In the genomic region with DNA sequence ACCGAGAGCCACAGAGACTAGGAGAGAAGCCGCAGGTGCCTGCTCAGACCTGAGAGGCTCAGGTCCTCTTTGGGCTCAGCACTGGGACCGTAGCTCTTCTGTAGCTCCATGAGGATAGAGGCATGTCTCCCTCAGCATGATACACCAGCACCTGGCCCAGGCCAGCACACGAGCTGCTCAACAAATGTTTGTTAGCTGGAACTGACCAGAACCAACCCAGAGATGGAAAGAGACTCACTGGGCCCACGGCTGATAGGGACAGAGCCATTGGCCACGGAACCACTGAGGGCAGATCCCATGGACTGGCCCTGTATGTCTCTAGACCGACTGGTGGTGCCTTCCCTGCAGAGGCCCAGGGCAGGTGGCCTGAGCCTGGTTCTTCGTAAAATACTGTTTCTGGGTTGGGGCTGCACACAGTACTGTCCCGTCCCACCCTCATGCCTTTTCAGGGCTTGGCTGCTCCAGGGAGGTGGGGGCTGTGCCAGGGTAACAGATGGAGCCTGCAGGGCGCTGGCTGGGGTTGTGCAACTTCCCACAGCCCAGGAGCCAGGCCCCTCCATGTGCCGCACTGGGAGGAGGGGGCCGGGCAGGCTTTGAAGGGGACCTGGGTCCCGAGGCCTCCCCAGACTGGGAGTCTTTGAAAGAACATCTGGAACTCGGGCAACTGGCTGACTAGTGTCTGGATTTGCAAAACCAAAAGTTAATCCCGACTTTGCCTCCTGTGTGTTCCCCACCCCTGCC, we compare ENCODE assay signal across 10 cellular contexts. TPM values are rescaled to one million over a fixed set of nuclear protein-coding genes. Genes with fewer than 3 reads are reported as not detected.
DNase-seq lines count a peak whose midpoint lies in the region; ATAC-seq, FAIRE-seq and TF ChIP-seq lines count a peak whose summit lies in the region.
"Had no signal": no experiment of that assay in that cellular context is flagged by ENCODE, and none has a peak within 500 bp of the region (broad histone marks: within the 10 kb centered on the region; RNA-seq: fewer than 3 reads in every experiment).

No MANE protein-coding gene starts in this region.

- TF ChIP-seq CTCF in right atrium auricular region (IDR thresholded peaks at IDR 0.05): no peak
- no peak for TF ChIP-seq CTCF in endothelial cell of umbilical vein (IDR thresholded peaks at IDR 0.05; ENCODE audit: extremely low read depth in 1 of 2, insufficient read depth in 1 of 2, low read depth in 1 of 2, low read length in 2 of 2)
- TF ChIP-seq CTCF in upper lobe of right lung (IDR thresholded peaks at IDR 0.05): no peak

- no peaks in the 10 kb centered on the region for H4K20me1 ChIP-seq in endothelial cell of umbilical vein (replicated peaks; ENCODE audit: control insufficient read depth, extremely low read depth, insufficient read depth, low read length)

- BruUV-seq in endothelial cell of umbilical vein (replicated peaks; lab: Mats Ljungman, UMichigan): no TSS peak

- peak overlapping the region; percentile 5 to 57 for H3K27ac ChIP-seq in right atrium auricular region
- peak overlapping the region; percentile 4 for H3K27ac ChIP-seq in endothelial cell of umbilical vein (ENCODE audit: insufficient read depth, low read depth, low read length)
- H3K27ac ChIP-seq in upper lobe of right lung: peak overlapping the region; percentile 77
- H3K27ac ChIP-seq in mesenchymal stem cell (ENCODE audit: low read length, poor library complexity, severe bottlenecking): no peak overlapping the region

- H3K27me3 ChIP-seq in right atrium auricular region: peaks cover 9 to 19% of the 10 kb centered on the region in 2 donors
- H3K27me3 ChIP-seq in endothelial cell of umbilical vein (ENCODE audit: control insufficient read depth in 2 of 2, insufficient read depth in 2 of 2, low read length in 2 of 2): no peaks in the 10 kb centered on the region
- peaks cover 44% of the 10 kb centered on the region for H3K27me3 ChIP-seq in upper lobe of right lung
- H3K27me3 ChIP-seq in mesenchymal stem cell (ENCODE audit: control insufficient read depth in 1 of 2, insufficient read depth in 1 of 2, low read length in 2 of 2): peaks cover 39 to 71% of the 10 kb centered on the region in 2 experiments

- no peaks in the 10 kb centered on the region for H3K36me3 ChIP-seq in right atrium auricular region
- no peaks in the 10 kb centered on the region for H3K36me3 ChIP-seq in endothelial cell of umbilical vein (ENCODE audit: control insufficient read depth in 2 of 2, extremely low read depth in 1 of 2, insufficient read depth in 2 of 2, low read length in 2 of 2)
- H3K36me3 ChIP-seq in upper lobe of right lung: no peaks in the 10 kb centered on the region
- peaks cover 0 to 2% of the 10 kb centered on the region in 2 experiments for H3K36me3 ChIP-seq in mesenchymal stem cell (ENCODE audit: control insufficient read depth in 1 of 2, insufficient read depth in 2 of 2, low read depth in 1 of 2, low read length in 2 of 2)

- no peak overlapping the region for H3K18ac ChIP-seq in mesenchymal stem cell (ENCODE audit: low read depth in 1 of 2, low read length in 2 of 2)

- DNase-seq in right atrium auricular region (ENCODE audit: low spot score): no peak
- DNase-seq in cardiac septum (ENCODE audit: low spot score): no peak
- DNase-seq in OCI-M1 (lab: John Stamatoyannopoulos, UW): peak; percentile 9
- peak; percentile 24 for DNase-seq in endothelial cell of umbilical vein (ENCODE audit: low read depth, low spot score)
- DNase-seq in upper lobe of right lung: no peak
- no peak for DNase-seq in stimulated activated naive CD4-positive, alpha-beta T cell (lab: John Stamatoyannopoulos, UW)
- DNase-seq in A172 (ENCODE audit: low spot score): no peak
- no peak for DNase-seq in mesenchymal stem cell

- dilution Hi-C loops in endothelial cell of umbilical vein (cut with MboI; ENCODE audit: extremely low pct_ligation_motif_present, low sequenced_read_pairs): no loop called here

- no peak overlapping the region for H2AFZ ChIP-seq in endothelial cell of umbilical vein (ENCODE audit: low read depth, low read length)
- H2AFZ ChIP-seq in mesenchymal stem cell (ENCODE audit: low read depth, low read length): no peak overlapping the region

- H3K79me2 ChIP-seq in endothelial cell of umbilical vein (ENCODE audit: control insufficient read depth, insufficient read depth, low read length): no peaks in the 10 kb centered on the region

- H3K4me3 ChIP-seq in right atrium auricular region (peak overlapping the region in 1 of 2 donors; percentile 50), endothelial cell of umbilical vein (replicated peaks in 1 of 3; ENCODE audit: insufficient read depth in 1 of 3, low read depth in 1 of 3, low read length in 3 of 3) (no peak overlapping the region), upper lobe of right lung (peak overlapping the region; percentile 50), mesenchymal stem cell (ENCODE audit: insufficient read depth in 1 of 2, low read depth in 1 of 2, low read length in 2 of 2) (no peak overlapping the region)

- H2BK5ac ChIP-seq in mesenchymal stem cell (ENCODE audit: low read depth, low read length, poor library complexity, severe bottlenecking): no peak overlapping the region

- H3K9ac ChIP-seq in endothelial cell of umbilical vein (replicated peaks; ENCODE audit: extremely low read depth, insufficient read depth, low read length) (no peak overlapping the region), mesenchymal stem cell (ENCODE audit: low read length) (no peak overlapping the region)

- H3K4me1 ChIP-seq in right atrium auricular region (peaks cover 0 to 51% of the 10 kb centered on the region in 2 donors), endothelial cell of umbilical vein (ENCODE audit: control insufficient read depth, extremely low read depth, insufficient read depth, low read length) (peaks cover 62% of the 10 kb centered on the region), upper lobe of right lung (peaks cover 40% of the 10 kb centered on the region), mesenchymal stem cell (ENCODE audit: control insufficient read depth, insufficient read depth, low read depth, low read length) (peaks cover 54% of the 10 kb centered on the region)

- no peak overlapping the region for H3K23ac ChIP-seq in mesenchymal stem cell (ENCODE audit: low read length in 2 of 2)

- H3K4ac ChIP-seq in mesenchymal stem cell (ENCODE audit: low read depth in 1 of 2, low read length in 2 of 2): no peak overlapping the region

- H3K9me3 ChIP-seq in right atrium auricular region: no peaks in the 10 kb centered on the region
- H3K9me3 ChIP-seq in endothelial cell of umbilical vein (replicated peaks; ENCODE audit: control insufficient read depth, insufficient read depth, low read length): no peaks in the 10 kb centered on the region
- no peaks in the 10 kb centered on the region for H3K9me3 ChIP-seq in upper lobe of right lung
- H3K9me3 ChIP-seq in mesenchymal stem cell (ENCODE audit: control insufficient read depth, low read length): no peaks in the 10 kb centered on the region

- FAIRE-seq in endothelial cell of umbilical vein (lab: Jason Lieb, UNC): no peak
- FAIRE-seq: endometrium, islet of Langerhans had no signal

- no peak overlapping the region for H4K8ac ChIP-seq in mesenchymal stem cell (ENCODE audit: low read length)

- no peak overlapping the region for H2BK12ac ChIP-seq in mesenchymal stem cell (ENCODE audit: low read length in 2 of 2)

- H2BK120ac ChIP-seq in mesenchymal stem cell (ENCODE audit: low read depth, low read length): no peak overlapping the region

- POLR2A ChIA-PET in endothelial cell of umbilical vein (lab: Charles Lee): interaction anchor here (1.6 kb wide), 1 partner anchor 9 kb away, joined by 4 read pairs; no protein-coding TSS in a partner anchor

- H4K91ac ChIP-seq in mesenchymal stem cell (ENCODE audit: low read length): no peak overlapping the region

- ATAC-seq in upper lobe of right lung: no peak

- no peak for TF ChIP-seq POLR2A in endothelial cell of umbilical vein (IDR thresholded peaks at IDR 0.05; ENCODE audit: low read depth, low read length)

- H2BK15ac ChIP-seq in mesenchymal stem cell (ENCODE audit: low read depth, poor library complexity, severe bottlenecking): no peak overlapping the region

- H2AK5ac ChIP-seq in mesenchymal stem cell (ENCODE audit: low read length, severe bottlenecking): no peak overlapping the region

- H3K9me1 ChIP-seq in endothelial cell of umbilical vein (replicated peaks; ENCODE audit: control insufficient read depth, extremely low read depth, insufficient read depth, low read length): no peaks in the 10 kb centered on the region

- no peak overlapping the region for H3K4me2 ChIP-seq in endothelial cell of umbilical vein (ENCODE audit: insufficient read depth, low read length)
- H3K4me2 ChIP-seq in mesenchymal stem cell (ENCODE audit: low read length, poor library complexity, severe bottlenecking): no peak overlapping the region

- CTCF ChIA-PET in endothelial cell of umbilical vein (lab: Charles Lee): interaction anchor here (1.0 to 7.5 kb wide), 2 partner anchors 14 to 60 kb away, joined by 3 to 412 read pairs; partner anchors contain the start of genes PRPF6, SOX18 and TCEA2

- H3K79me1 ChIP-seq in mesenchymal stem cell (replicated peaks; ENCODE audit: low read length, poor library complexity, severe bottlenecking): no peaks in the 10 kb centered on the region

- intact Hi-C loops in cardiac septum (cut with DNase I): no loop called here
- intact Hi-C loops in endothelial cell of umbilical vein (cut with micrococcal nuclease): no loop called here
- intact Hi-C loops in upper lobe of right lung (cut with DNase I): no loop called here

- no peak overlapping the region for H3K14ac ChIP-seq in mesenchymal stem cell (ENCODE audit: low read length in 2 of 2)

- whole genome bisulfite sequencing in mesenchymal stem cell: 74% methylated on average over 13 of the region's 15 CpGs

RNA-seq across cellular contexts. Expression of gene C20orf204, which starts 5.2 kb away (rescaled TPM):
- under 1 TPM; 0.07 to 0.35 TPM for total RNA-seq in right atrium auricular region
- total RNA-seq in cardiac septum: 0.86 TPM
- total RNA-seq in endothelial cell of umbilical vein: 5.8 and 6.0 TPM in 2 replicates
- polyA plus RNA-seq in endothelial cell of umbilical vein: 2.8 and 4.5 TPM in 2 replicates
- polyA plus RNA-seq in endothelial cell of umbilical vein (2011; cell fraction: cytosol; rRNA removed): 0.79 and 1.2 TPM in 2 replicates
- 2.4 and 2.8 TPM in 2 replicates for polyA plus RNA-seq in endothelial cell of umbilical vein (2011; cell fraction: nucleus; rRNA removed)
- polyA plus RNA-seq in endothelial cell of umbilical vein (2012): 0.66 and 1.6 TPM in 2 replicates
- 1.0 and 1.5 TPM in 2 replicates for polyA minus RNA-seq in endothelial cell of umbilical vein
- polyA minus RNA-seq in endothelial cell of umbilical vein (2011; cell fraction: cytosol; rRNA and poly(A)+ RNA removed): 1.7 TPM
- 2.2 and 4.4 TPM in 2 replicates for polyA minus RNA-seq in endothelial cell of umbilical vein (2011; cell fraction: nucleus; rRNA and poly(A)+ RNA removed)
- 1.9 TPM for total RNA-seq in upper lobe of right lung
- 0.89 and 1.2 TPM in 2 replicates for total RNA-seq in A172 (2014; rRNA removed; shearing (Covaris generic))
- 0.07 TPM for polyA plus RNA-seq in mesenchymal stem cell (2013, experiment 1 of 2)
- polyA plus RNA-seq in mesenchymal stem cell (2013, experiment 2 of 2): 0.10 TPM

RNA-seq across cellular contexts. Expression of gene SOX18, which starts 8.2 kb away (rescaled TPM):
- 10 to 100 TPM; 15.1 to 17.2 TPM for total RNA-seq in right atrium auricular region
- total RNA-seq in cardiac septum: 67.0 TPM
- total RNA-seq in endothelial cell of umbilical vein: 175 and 211 TPM in 2 replicates
- polyA plus RNA-seq in endothelial cell of umbilical vein: 20.9 and 21.8 TPM in 2 replicates
- 10.8 and 19.2 TPM in 2 replicates for polyA plus RNA-seq in endothelial cell of umbilical vein (2011; cell fraction: cytosol; rRNA removed)
- 9.0 and 10.9 TPM in 2 replicates for polyA plus RNA-seq in endothelial cell of umbilical vein (2011; cell fraction: nucleus; rRNA removed)
- polyA plus RNA-seq in endothelial cell of umbilical vein (2012): 23.0 and 49.2 TPM in 2 replicates
- 3.7 and 6.5 TPM in 2 replicates for polyA minus RNA-seq in endothelial cell of umbilical vein
- polyA minus RNA-seq in endothelial cell of umbilical vein (2011; cell fraction: cytosol; rRNA and poly(A)+ RNA removed): 2.9 TPM
- polyA minus RNA-seq in endothelial cell of umbilical vein (2011; cell fraction: nucleus; rRNA and poly(A)+ RNA removed): 4.4 and 13.0 TPM in 2 replicates
- 135 TPM for total RNA-seq in upper lobe of right lung
- 0.21 and 1.9 TPM in 2 replicates for total RNA-seq in A172 (2014; rRNA removed; shearing (Covaris generic))
- 0.33 TPM for polyA plus RNA-seq in mesenchymal stem cell (2013, experiment 1 of 2)
- polyA plus RNA-seq in mesenchymal stem cell (2013, experiment 2 of 2): 0.27 TPM

RNA-seq across cellular contexts. Expression of gene TCEA2, which starts 21.8 kb away (rescaled TPM):
- total RNA-seq in right atrium auricular region (10 to 100 TPM; 17.8 to 25.5 TPM), cardiac septum (66.0 TPM), endothelial cell of umbilical vein (65.5 and 71.3 TPM in 2 replicates), upper lobe of right lung (40.2 TPM)
- polyA plus RNA-seq in endothelial cell of umbilical vein: 53.1 and 56.0 TPM in 2 replicates
- polyA plus RNA-seq in endothelial cell of umbilical vein (2011; cell fraction: cytosol; rRNA removed): 37.0 and 47.4 TPM in 2 replicates
- 97.1 and 136 TPM in 2 replicates for polyA plus RNA-seq in endothelial cell of umbilical vein (2011; cell fraction: nucleus; rRNA removed)
- 46.9 and 80.2 TPM in 2 replicates for polyA plus RNA-seq in endothelial cell of umbilical vein (2012)
- polyA minus RNA-seq in endothelial cell of umbilical vein: 24.5 and 35.3 TPM in 2 replicates
- 19.4 TPM for polyA minus RNA-seq in endothelial cell of umbilical vein (2011; cell fraction: cytosol; rRNA and poly(A)+ RNA removed)
- 15.8 and 34.4 TPM in 2 replicates for polyA minus RNA-seq in endothelial cell of umbilical vein (2011; cell fraction: nucleus; rRNA and poly(A)+ RNA removed)
- 52.7 and 58.3 TPM in 2 replicates for total RNA-seq in A172 (2014; rRNA removed; shearing (Covaris generic))
- polyA plus RNA-seq in mesenchymal stem cell (2013, experiment 1 of 2): 57.9 TPM
- polyA plus RNA-seq in mesenchymal stem cell (2013, experiment 2 of 2): 60.9 TPM

RNA-seq across cellular contexts. Expression of gene RGS19, which starts 38.1 kb away (rescaled TPM):
- total RNA-seq in right atrium auricular region (10 to 100 TPM in 1 of 2 donors, 1 to 10 TPM in 1; 7.8 to 14.1 TPM), cardiac septum (3.1 TPM), endothelial cell of umbilical vein (27.8 and 28.3 TPM in 2 replicates), upper lobe of right lung (40.8 TPM)
- 33.7 and 69.6 TPM in 2 replicates for polyA plus RNA-seq in endothelial cell of umbilical vein
- polyA plus RNA-seq in endothelial cell of umbilical vein (2011; cell fraction: cytosol; rRNA removed): 21.3 and 30.8 TPM in 2 replicates
- polyA plus RNA-seq in endothelial cell of umbilical vein (2011; cell fraction: nucleus; rRNA removed): 12.0 and 13.9 TPM in 2 replicates
- 24.7 and 27.7 TPM in 2 replicates for polyA plus RNA-seq in endothelial cell of umbilical vein (2012)
- polyA minus RNA-seq in endothelial cell of umbilical vein: 14.0 and 19.0 TPM in 2 replicates
- 16.2 TPM for polyA minus RNA-seq in endothelial cell of umbilical vein (2011; cell fraction: cytosol; rRNA and poly(A)+ RNA removed)
- 4.2 and 5.7 TPM in 2 replicates for polyA minus RNA-seq in endothelial cell of umbilical vein (2011; cell fraction: nucleus; rRNA and poly(A)+ RNA removed)
- 29.3 and 29.5 TPM in 2 replicates for total RNA-seq in A172 (2014; rRNA removed; shearing (Covaris generic))
- 11.6 TPM for polyA plus RNA-seq in mesenchymal stem cell (2013, experiment 1 of 2)
- 13.4 TPM for polyA plus RNA-seq in mesenchymal stem cell (2013, experiment 2 of 2)

RNA-seq across cellular contexts. Expression of gene OPRL1, which starts 38.7 kb away (rescaled TPM):
- total RNA-seq in right atrium auricular region: 1 to 10 TPM in 1 of 2 donors, under 1 TPM in 1; 0.75 to 1.4 TPM
- 0.48 TPM for total RNA-seq in cardiac septum
- 1.9 and 2.2 TPM in 2 replicates for total RNA-seq in endothelial cell of umbilical vein
- polyA plus RNA-seq in endothelial cell of umbilical vein: 2.0 and 2.6 TPM in 2 replicates
- 1.3 and 1.8 TPM in 2 replicates for polyA plus RNA-seq in endothelial cell of umbilical vein (2011; cell fraction: cytosol; rRNA removed)
- 1.8 and 2.3 TPM in 2 replicates for polyA plus RNA-seq in endothelial cell of umbilical vein (2011; cell fraction: nucleus; rRNA removed)
- 2.3 and 5.2 TPM in 2 replicates for polyA plus RNA-seq in endothelial cell of umbilical vein (2012)
- polyA minus RNA-seq in endothelial cell of umbilical vein: 2.3 and 3.7 TPM in 2 replicates
- not detected for polyA minus RNA-seq in endothelial cell of umbilical vein (2011; cell fraction: cytosol; rRNA and poly(A)+ RNA removed)
- 0.43 and 0.91 TPM in 2 replicates for polyA minus RNA-seq in endothelial cell of umbilical vein (2011; cell fraction: nucleus; rRNA and poly(A)+ RNA removed)
- 1.9 TPM for total RNA-seq in upper lobe of right lung
- 0.81 and 1.2 TPM in 2 replicates for total RNA-seq in A172 (2014; rRNA removed; shearing (Covaris generic))
- 0.54 TPM for polyA plus RNA-seq in mesenchymal stem cell (2013, experiment 1 of 2)
- polyA plus RNA-seq in mesenchymal stem cell (2013, experiment 2 of 2): 0.40 TPM

Comparison
In these comparisons a context has a peak if more than half of its experiments do, and no peak if none do; other contexts are left out.
1. DNase-seq: peak in OCI-M1 (single experiment) and endothelial cell of umbilical vein (single experiment); none in right atrium auricular region (single experiment), cardiac septum (single experiment), upper lobe of right lung (single experiment), stimulated activated naive CD4-positive, alpha-beta T cell (0 of 6), A172 (single experiment) and mesenchymal stem cell (single experiment).